ENCODE assay signal across 9 cellular contexts in the genomic region with DNA sequence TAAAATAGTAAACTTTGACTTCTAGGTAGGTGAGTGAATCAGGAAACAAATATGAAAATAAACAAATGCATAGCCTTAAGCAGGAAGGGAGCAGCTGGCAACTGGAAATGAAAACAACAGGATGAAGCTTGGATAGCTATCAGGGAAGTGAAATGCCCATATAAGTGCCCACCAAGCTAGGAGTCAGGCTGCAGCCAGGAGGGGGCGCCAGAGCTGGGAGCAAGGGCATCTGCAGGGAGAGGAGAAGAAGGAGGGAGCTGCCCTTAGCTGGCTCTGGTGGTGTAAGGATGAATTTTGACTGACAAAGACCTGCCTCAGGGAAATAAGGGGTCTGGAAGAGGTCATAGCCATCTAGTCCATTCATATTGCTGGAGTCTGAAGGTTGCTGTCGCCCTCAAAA.
DNase-seq lines count a peak whose midpoint lies in the region; ATAC-seq, FAIRE-seq and TF ChIP-seq lines count a peak whose summit lies in the region.
"Had no signal": no experiment of that assay in that cellular context is flagged by ENCODE, and none has a peak within 500 bp of the region (broad histone marks: within the 10 kb centered on the region; RNA-seq: fewer than 3 reads in every experiment).

No MANE protein-coding gene starts in this region.

- TF ChIP-seq CTCF in nephron (IDR thresholded peaks at IDR 0.05; ENCODE audit: unreplicated experiment in 3 of 3) = peak in 2 of 3 experiments; percentile 23 to 40

- peak; percentile 37 for DNase-seq in COR-L47 (lab: John Stamatoyannopoulos, UW)
- peak; percentile 17 for DNase-seq in GM12891 (ENCODE audit: insufficient read length, low spot score)
- DNase-seq in HTR-8/SVneo (ENCODE audit: insufficient read length, low spot score) = peak; percentile 29
- peak; percentile 17 for DNase-seq in activated CD4-positive, alpha-beta memory T cell treated with anti-CD3 and anti-CD28 coated beads, Interleukin-2, amount 10 ng/mL, durations not matched to agents 7 days and 5 days
- DNase-seq in NCI-H1436 treated with DMSO at 0.1 percent for 48 hours (lab: John Stamatoyannopoulos, UW) = no peak

- no peaks in the 10 kb centered on the region for H3K27me3 Mint-ChIP-seq in activated CD4-positive, alpha-beta memory T cell treated with anti-CD3 and anti-CD28 coated beads, Interleukin-2, amount 10 ng/mL, durations not matched to agents 7 days and 5 days
- peaks cover 7% of the 10 kb centered on the region for H3K27me3 Mint-ChIP-seq in nephron (ENCODE audit: low read depth)
- H3K27me3 Mint-ChIP-seq: IgD-negative memory B cell had no signal

- H3K4me3 Mint-ChIP-seq in activated CD4-positive, alpha-beta memory T cell treated with anti-CD3 and anti-CD28 coated beads, Interleukin-2, amount 10 ng/mL, durations not matched to agents 7 days and 5 days = no peak overlapping the region
- no peak overlapping the region for H3K4me3 Mint-ChIP-seq in nephron
- H3K4me3 Mint-ChIP-seq: IgD-negative memory B cell had no signal

- H3K36me3 Mint-ChIP-seq in activated CD4-positive, alpha-beta memory T cell treated with anti-CD3 and anti-CD28 coated beads, Interleukin-2, amount 10 ng/mL, durations not matched to agents 7 days and 5 days (ENCODE audit: low read depth) = no peaks in the 10 kb centered on the region
- no peaks in the 10 kb centered on the region for H3K36me3 Mint-ChIP-seq in nephron (ENCODE audit: low read depth)
- H3K36me3 Mint-ChIP-seq: IgD-negative memory B cell had no signal

- CTCF ChIA-PET in activated CD4-positive, alpha-beta memory T cell treated with anti-CD3 and anti-CD28 coated beads, Interleukin-2, amount 10 ng/mL, durations not matched to agents 7 days and 5 days (lab: Charles Lee) = interaction anchor here (0.8 kb wide), 1 partner anchor 374 kb away, joined by 3 read pairs; no protein-coding TSS in a partner anchor

- POLR2A ChIA-PET in activated CD4-positive, alpha-beta memory T cell treated with anti-CD3 and anti-CD28 coated beads, Interleukin-2, amount 10 ng/mL, durations not matched to agents 7 days and 5 days (lab: Charles Lee) = no interaction called here

- no peaks in the 10 kb centered on the region for H3K9me3 Mint-ChIP-seq in activated CD4-positive, alpha-beta memory T cell treated with anti-CD3 and anti-CD28 coated beads, Interleukin-2, amount 10 ng/mL, durations not matched to agents 7 days and 5 days
- peaks cover 4% of the 10 kb centered on the region for H3K9me3 Mint-ChIP-seq in nephron

- FAIRE-seq in GM12891 (lab: Jason Lieb, UNC) (no peak), HTR-8/SVneo (lab: Jason Lieb, UNC) (no peak)

- ATAC-seq in HG02571 (IDR thresholded peaks at IDR 0.05; ENCODE audit: unreplicated experiment) (no peak), HG03442 (IDR thresholded peaks at IDR 0.05; ENCODE audit: unreplicated experiment) (no peak)

- TF ChIP-seq POLR2A in GM12891 (IDR thresholded peaks at IDR 0.05; ENCODE audit: low read depth, low read length) = no peak

- no peaks in the 10 kb centered on the region for H3K4me1 Mint-ChIP-seq in activated CD4-positive, alpha-beta memory T cell treated with anti-CD3 and anti-CD28 coated beads, Interleukin-2, amount 10 ng/mL, durations not matched to agents 7 days and 5 days
- H3K4me1 Mint-ChIP-seq in nephron = no peaks in the 10 kb centered on the region
- H3K4me1 Mint-ChIP-seq: IgD-negative memory B cell had no signal

- no peak overlapping the region for H3K27ac Mint-ChIP-seq in activated CD4-positive, alpha-beta memory T cell treated with anti-CD3 and anti-CD28 coated beads, Interleukin-2, amount 10 ng/mL, durations not matched to agents 7 days and 5 days
- no peak overlapping the region for H3K27ac Mint-ChIP-seq in nephron
- H3K27ac Mint-ChIP-seq: IgD-negative memory B cell had no signal

TF ChIP-seq in GM12891, 5 proteins besides CTCF, POLR2A, EP300 and RAD21:
- no peak for TF ChIP-seq TAF1 (IDR thresholded peaks at IDR 0.05; ENCODE audit: low read depth, low read length)
